ENCODE assay signal across 12 cellular contexts in the genomic region with DNA sequence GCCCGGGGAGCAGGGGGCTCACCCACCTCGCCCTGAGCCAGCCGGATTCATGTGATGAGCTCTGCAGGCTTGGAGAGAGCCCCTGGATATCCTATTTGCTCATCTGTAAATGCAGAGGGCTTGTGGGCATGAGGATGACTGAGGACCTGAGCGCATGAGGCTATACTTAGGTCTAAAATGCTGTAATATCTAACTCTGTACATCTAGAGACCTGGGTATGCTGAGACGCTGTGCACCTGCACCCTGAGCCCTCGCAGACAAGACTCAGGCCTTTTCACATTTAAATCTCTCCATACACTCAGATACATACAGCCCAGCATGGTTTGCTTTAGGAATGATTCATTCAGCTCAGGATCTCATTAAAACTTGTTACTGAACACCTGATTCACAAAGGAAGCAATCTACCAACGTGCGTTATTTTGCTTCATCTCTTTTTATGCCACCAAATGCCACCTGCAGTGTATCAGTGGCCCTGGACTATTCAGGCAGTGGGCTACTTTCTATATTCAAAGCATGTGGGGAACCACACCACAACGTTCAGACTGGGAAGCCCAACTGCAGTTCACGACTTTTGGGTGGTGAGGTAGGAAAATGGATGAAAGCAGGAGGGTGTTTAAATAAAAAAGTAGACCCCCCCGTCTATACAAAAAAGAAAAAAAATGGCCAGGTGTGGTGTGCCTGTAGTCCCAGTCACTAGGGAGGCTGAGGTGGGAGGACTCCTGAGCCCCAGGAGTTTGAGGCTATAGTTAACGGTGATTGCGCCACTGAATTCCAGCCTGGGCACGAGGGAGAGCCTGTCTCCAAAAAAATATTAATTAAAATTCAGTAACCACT. TPM values are rescaled to one million over a fixed set of nuclear protein-coding genes. Genes with fewer than 3 reads are reported as not detected.
DNase-seq lines count a peak whose midpoint lies in the region; ATAC-seq and TF ChIP-seq lines count a peak whose summit lies in the region.
"Had no signal": no experiment of that assay in that cellular context is flagged by ENCODE, and none has a peak within 500 bp of the region (broad histone marks: within the 10 kb centered on the region; RNA-seq: fewer than 3 reads in every experiment).

No MANE protein-coding gene starts in this region.

- peak overlapping the region; percentile 20 for H3K27ac ChIP-seq in OCI-LY7 (ENCODE audit: low read depth, low read length, poor library complexity, severe bottlenecking)
- H3K27ac ChIP-seq in iPS-20b (ENCODE audit: low read length), result no peak overlapping the region
- H3K27ac ChIP-seq: SJCRH30, skin epidermis had no signal

- CTCF ChIA-PET in OCI-LY7 (lab: Charles Lee; ENCODE audit: unreplicated experiment), result no interaction called here

- H3K4me3 ChIP-seq in OCI-LY7 (ENCODE audit: low read depth, low read length, poor library complexity, severe bottlenecking) (peak overlapping the region; percentile 17), iPS-20b (ENCODE audit: low read length) (no peak overlapping the region)
- H3K4me3 ChIP-seq: SJCRH30, skin epidermis had no signal

- no peak overlapping the region for H2AFZ ChIP-seq in OCI-LY7 (ENCODE audit: low read length)

- H3K4me1 ChIP-seq in OCI-LY7 (ENCODE audit: insufficient read depth, low read length, poor library complexity, severe bottlenecking), result peaks cover 61% of the 10 kb centered on the region
- peaks cover 22% of the 10 kb centered on the region for H3K4me1 ChIP-seq in iPS-20b (ENCODE audit: insufficient read depth, low read length)
- H3K4me1 ChIP-seq: SJCRH30 had no signal

- peak; percentile 63 to 74 for ATAC-seq in activated naive CD4-positive, alpha-beta T cell treated with anti-CD3 and anti-CD28 coated beads, Interleukin-2, amount 50 U/mL, for 72 hours
- ATAC-seq in GM21576 (IDR thresholded peaks at IDR 0.05; ENCODE audit: unreplicated experiment) (no peak), GM19463 (IDR thresholded peaks at IDR 0.05; ENCODE audit: unreplicated experiment) (no peak)

- H3K9me3 Mint-ChIP-seq in activated naive CD4-positive, alpha-beta T cell treated with anti-CD3 and anti-CD28 coated beads, Interleukin-2, amount 50 U/mL, for 72 hours, result no peaks in the 10 kb centered on the region

- H3K9me2 ChIP-seq in OCI-LY7 (ENCODE audit: insufficient read depth, low read length), result no peaks in the 10 kb centered on the region

- H3K9ac ChIP-seq in iPS-20b (ENCODE audit: low read depth, low read length), result peak overlapping the region; percentile 33; the same call in 1 of the 2 replicates

- peaks cover 63% of the 10 kb centered on the region for H4K20me1 ChIP-seq in OCI-LY7 (ENCODE audit: insufficient read depth, low read length)

- POLR2A ChIA-PET in OCI-LY7 (lab: Charles Lee), result interaction anchor here (1.0 to 1.6 kb wide), 4 partner anchors 9 to 83 kb away, joined by 3 to 6 read pairs (median 4); a partner anchor contains a TSS

- intact Hi-C loops in OCI-LY7 (cut with micrococcal nuclease; ENCODE audit: unreplicated experiment), result no loop called here

- BruUV-seq in OCI-LY7 (replicated peaks; lab: Mats Ljungman, UMichigan), result no TSS peak

- H3K36me3 ChIP-seq in OCI-LY7 (ENCODE audit: insufficient read depth, low read length) (no peaks in the 10 kb centered on the region), iPS-20b (ENCODE audit: insufficient read depth, low read depth, low read length) (no peaks in the 10 kb centered on the region)
- H3K36me3 ChIP-seq: SJCRH30 had no signal

- peak overlapping the region; percentile 68 for H3K4me2 ChIP-seq in OCI-LY7 (ENCODE audit: low read length)

- H3K9me3 ChIP-seq in OCI-LY7 (ENCODE audit: low read length) (no peaks in the 10 kb centered on the region), iPS-20b (ENCODE audit: insufficient read depth, low read depth, low read length) (no peaks in the 10 kb centered on the region)
- H3K9me3 ChIP-seq: SJCRH30 had no signal

- peaks cover 83% of the 10 kb centered on the region for H3K79me2 ChIP-seq in OCI-LY7 (ENCODE audit: insufficient read depth, low read depth, low read length)

- no peak for TF ChIP-seq CTCF in OCI-LY7 (conservative IDR thresholded peaks at IDR 0.05; ENCODE audit: low read length)

- H3K27ac Mint-ChIP-seq in activated naive CD4-positive, alpha-beta T cell treated with anti-CD3 and anti-CD28 coated beads, Interleukin-2, amount 50 U/mL, for 72 hours, result peak overlapping the region; percentile 29 to 48

- no peaks in the 10 kb centered on the region for H3K27me3 ChIP-seq in iPS-20b (ENCODE audit: insufficient read depth, low read length)
- H3K27me3 ChIP-seq: SJCRH30 had no signal

- DNase-seq in activated naive CD4-positive, alpha-beta T cell treated with anti-CD3 and anti-CD28 coated beads, Interleukin-2, amount 50 U/mL, for 72 hours (ENCODE audit: low spot score in 2 of 2), result no peak
- DNase-seq in activated naive CD4-positive, alpha-beta T cell (lab: John Stamatoyannopoulos, UW), result no peak
- DNase-seq in OCI-LY7 (ENCODE audit: low spot score), result peak; percentile 62
- no peak for DNase-seq in SIG-M5 (lab: John Stamatoyannopoulos, UW)
- no peak for DNase-seq in GM19240 (ENCODE audit: insufficient read length, low spot score)
- DNase-seq: caudate nucleus, KBM-7, SJCRH30 had no signal

- H3K36me3 Mint-ChIP-seq in activated naive CD4-positive, alpha-beta T cell treated with anti-CD3 and anti-CD28 coated beads, Interleukin-2, amount 50 U/mL, for 72 hours, result no peaks in the 10 kb centered on the region

RNA-seq across cellular contexts. Expression of a gene that starts 12.0 kb away (rescaled TPM):
- 100 to 1,000 TPM; 154 to 171 TPM for total RNA-seq in activated naive CD4-positive, alpha-beta T cell treated with anti-CD3 and anti-CD28 coated beads, Interleukin-2, amount 50 U/mL, for 72 hours
- 46.4 and 61.5 TPM in 2 replicates for total RNA-seq in OCI-LY7 (2014; rRNA removed; shearing (Covaris generic))
- 127 and 132 TPM in 2 replicates for total RNA-seq in OCI-LY7 (2022)

Comparison
In these comparisons a context has a peak if more than half of its experiments do, and no peak if none do; other contexts are left out.
1. ATAC-seq: peak in activated naive CD4-positive, alpha-beta T cell treated with anti-CD3 and anti-CD28 coated beads, Interleukin-2, amount 50 U/mL, for 72 hours (2 of 2); none in GM21576 (single experiment) and GM19463 (single experiment).